In the genomic region with DNA sequence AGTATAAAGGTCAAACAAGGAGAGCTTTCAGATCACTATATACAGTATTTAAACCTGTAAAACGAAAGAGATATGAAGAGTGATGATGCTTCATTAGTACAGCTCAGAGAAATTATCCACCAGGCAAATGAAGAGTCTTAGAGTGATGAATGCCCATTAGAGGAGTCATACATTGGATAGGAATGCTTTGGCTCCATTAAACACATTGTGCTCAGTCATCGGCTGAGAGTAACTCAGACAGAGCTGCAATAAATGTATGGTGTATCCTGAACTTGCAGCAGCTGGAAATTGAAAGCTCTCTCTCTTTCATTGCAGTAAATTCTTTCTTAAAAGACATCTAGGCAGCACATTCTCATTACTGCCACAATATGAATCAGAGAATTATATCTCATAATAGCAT, we compare ENCODE assay signal across 17 cellular contexts.
"Had no signal": no experiment of that assay in that cellular context is flagged by ENCODE, and none has a peak within 500 bp of the region (broad histone marks: within the 10 kb centered on the region; RNA-seq: fewer than 3 reads in every experiment).

No MANE protein-coding gene starts in this region.

- H3K4me3 ChIP-seq: body of pancreas, mucosa of descending colon, thoracic aorta, upper lobe of left lung had no signal

- DNase-seq: activated CD4-positive, alpha-beta memory T cell treated with anti-CD3 and anti-CD28 coated beads for 36 hours; activated CD4-positive, alpha-beta T cell treated with anti-CD3 and anti-CD28 coated beads for 4 hours; activated CD8-positive, alpha-beta memory T cell treated with anti-CD3 and anti-CD28 coated beads, Interleukin-2, amount 10 ng/mL, durations not matched to agents 7 days and 5 days; activated naive CD4-positive, alpha-beta T cell; activated naive CD8-positive, alpha-beta T cell treated with anti-CD3 and anti-CD28 coated beads for 36 hours; body of pancreas; effector memory CD8-positive, alpha-beta T cell; foreskin melanocyte; kidney glomerular epithelial cell; left ventricle myocardium superior; mucosa of descending colon; naive B cell; retina; stimulated activated naive B cell treated with anti-CD40 and anti-IgM and Interleukin-4, amounts not matched to agents 10 μg/mL and 1 μg/mL and 100 μg/mL, for 72 hours; upper lobe of left lung had no signal

- H3K27me3 ChIP-seq: body of pancreas, upper lobe of left lung had no signal

- H3K4me1 ChIP-seq: body of pancreas, upper lobe of left lung had no signal

- ATAC-seq: activated CD8-positive, alpha-beta memory T cell treated with anti-CD3 and anti-CD28 coated beads, Interleukin-2, amount 10 ng/mL, durations not matched to agents 7 days and 5 days; body of pancreas; effector memory CD8-positive, alpha-beta T cell; left ventricle myocardium superior; mucosa of descending colon; stimulated activated naive B cell treated with anti-CD40 and anti-IgM and Interleukin-4, amounts not matched to agents 10 μg/mL and 1 μg/mL and 100 μg/mL, for 72 hours; WTC11 had no signal

- H3K27ac ChIP-seq: body of pancreas, thoracic aorta, upper lobe of left lung had no signal

- H3K36me3 ChIP-seq: thoracic aorta, upper lobe of left lung had no signal

- H3K9me3 ChIP-seq: body of pancreas, mucosa of descending colon, thoracic aorta had no signal
